Comparison of ENCODE assay signal across 8 cellular contexts in the genomic region with DNA sequence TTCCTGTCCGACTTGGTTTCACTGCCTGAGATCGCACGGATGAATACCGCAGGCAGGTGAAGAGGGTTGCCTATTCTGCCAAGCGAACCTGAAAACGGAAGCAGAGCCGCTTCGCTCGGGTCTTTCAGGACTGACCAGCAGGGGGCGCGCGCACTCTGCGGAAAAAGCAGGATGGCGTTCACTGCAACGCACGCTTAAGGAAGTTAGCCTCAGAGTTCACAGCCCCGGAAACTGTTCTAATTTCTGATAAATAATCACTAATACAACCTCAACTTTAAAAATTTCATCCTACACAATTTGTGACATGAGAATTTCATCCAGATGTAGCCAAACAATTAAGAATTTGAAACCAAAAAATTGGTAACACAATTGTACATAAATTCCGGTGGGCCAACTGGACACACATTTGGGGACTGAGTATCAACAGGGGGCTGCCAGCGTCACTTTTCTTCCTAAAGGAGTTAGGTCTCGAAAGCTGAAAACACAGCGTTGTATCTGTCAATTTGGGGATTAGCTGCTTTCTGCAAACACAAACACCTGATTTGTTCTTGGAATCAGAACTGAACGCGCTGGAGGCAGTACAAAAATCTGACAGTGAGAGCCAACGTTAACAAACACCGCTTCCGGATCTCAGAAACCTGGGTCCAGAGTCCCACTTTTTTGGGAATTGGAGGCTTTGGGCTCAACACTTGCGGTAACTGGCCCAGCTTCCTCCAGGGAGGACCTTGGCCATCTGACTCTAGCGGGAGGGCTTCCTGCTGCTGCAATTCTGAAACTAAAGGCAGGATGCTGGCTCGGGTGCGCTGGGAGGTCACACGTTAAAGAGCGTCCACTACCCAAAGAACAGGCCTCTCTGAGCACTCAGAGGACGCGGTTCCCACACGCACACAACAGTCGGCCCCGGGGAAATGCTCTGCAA. TPM values are rescaled to one million over a fixed set of nuclear protein-coding genes. Genes with fewer than 3 reads are reported as not detected.
DNase-seq lines count a peak whose midpoint lies in the region; ATAC-seq and TF ChIP-seq lines count a peak whose summit lies in the region.

No MANE protein-coding gene starts in this region.

- CTCF ChIA-PET in Panc1 (lab: Charles Lee), result interaction anchor here (0.7 to 1.4 kb wide), 5 partner anchors 190 to 265 kb away, joined by 3 to 4 read pairs (median 4); no protein-coding TSS in a partner anchor

- DNase-seq in CD4-positive, CD25-positive, alpha-beta regulatory T cell, result peak; percentile 74 to 85 (median 83)
- DNase-seq in Panc1 (ENCODE audit: low read depth, low spot score), result no peak
- DNase-seq in activated T-cell treated with anti-CD3 and anti-CD28 coated beads, Interleukin-2, amount 50 U/mL, for 48 hours, result peak; percentile 93 to 95
- peak; percentile 71 for DNase-seq in fibroblast of gingiva (ENCODE audit: low read depth)
- peak; percentile 82 for DNase-seq in stimulated activated naive CD4-positive, alpha-beta T cell treated with Interleukin-2 at 50 U/mL for 16 hours (lab: John Stamatoyannopoulos, UW)

- H3K27me3 ChIP-seq in CD4-positive, CD25-positive, alpha-beta regulatory T cell (ENCODE audit: control insufficient read depth, insufficient read depth, low read length), result no peaks in the 10 kb centered on the region
- H3K27me3 ChIP-seq in HUES48 (ENCODE audit: control insufficient read depth, insufficient read depth, low read length) (peaks cover 7% of the 10 kb centered on the region; the same call in 1 of the 2 replicates), Panc1 (ENCODE audit: control insufficient read depth, insufficient read depth, low read length) (no peaks in the 10 kb centered on the region)

- H3K4me1 Mint-ChIP-seq in CD4-positive, CD25-positive, alpha-beta regulatory T cell, result peaks cover 7 to 20% (median 12%) of the 10 kb centered on the region in 4 donors
- H3K4me1 Mint-ChIP-seq in nephron, result peaks cover 42% of the 10 kb centered on the region

- peaks cover 10% of the 10 kb centered on the region for H3K4me1 ChIP-seq in CD4-positive, CD25-positive, alpha-beta regulatory T cell (ENCODE audit: control insufficient read depth, insufficient read depth, low read length, poor library complexity, severe bottlenecking)
- H3K4me1 ChIP-seq in HUES48 (ENCODE audit: control insufficient read depth, insufficient read depth, low read length) (peaks cover 26% of the 10 kb centered on the region), Panc1 (ENCODE audit: control insufficient read depth, insufficient read depth, low read length) (peaks cover 45% of the 10 kb centered on the region)

- peaks cover 14% of the 10 kb centered on the region for H3K27me3 Mint-ChIP-seq in CD4-positive, CD25-positive, alpha-beta regulatory T cell
- peaks cover 12% of the 10 kb centered on the region for H3K27me3 Mint-ChIP-seq in nephron (ENCODE audit: low read depth)

- TF ChIP-seq CTCF in Panc1 (IDR thresholded peaks at IDR 0.05), result peak; percentile 95
- peak; percentile 90 to 95 (median 92) for TF ChIP-seq CTCF in nephron (IDR thresholded peaks at IDR 0.05; ENCODE audit: unreplicated experiment in 3 of 3)

- H3K36me3 ChIP-seq in CD4-positive, CD25-positive, alpha-beta regulatory T cell (ENCODE audit: control insufficient read depth, insufficient read depth, low read length), result no peaks in the 10 kb centered on the region
- no peaks in the 10 kb centered on the region for H3K36me3 ChIP-seq in HUES48 (ENCODE audit: control insufficient read depth, insufficient read depth, low read length)
- no peaks in the 10 kb centered on the region for H3K36me3 ChIP-seq in Panc1 (ENCODE audit: control insufficient read depth, insufficient read depth, low read length)

- no TSS peak for BruUV-seq in Panc1 (replicated peaks; lab: Mats Ljungman, UMichigan)

- H3K4me3 ChIP-seq in CD4-positive, CD25-positive, alpha-beta regulatory T cell (ENCODE audit: low read depth, low read length), result peak overlapping the region; percentile 68
- H3K4me3 ChIP-seq in HUES48 (ENCODE audit: low read depth, low read length), result peak overlapping the region; percentile 46
- H3K4me3 ChIP-seq in Panc1 (ENCODE audit: low read depth in 2 of 2, low read length in 2 of 2), result peak overlapping the region; percentile 21 to 51

- ATAC-seq in CD4-positive, CD25-positive, alpha-beta regulatory T cell (ENCODE audit: low read depth in 2 of 2), result peak; percentile 83 to 86
- ATAC-seq in GM19397 (IDR thresholded peaks at IDR 0.05; ENCODE audit: unreplicated experiment), result peak; percentile 49
- ATAC-seq in Panc1, result peak; percentile 80

- in situ Hi-C loops in Panc1 (cut with HindIII; ENCODE audit: low pct_unique_long_range_greater_than_20kb, low sequenced_read_pairs), result no loop called here

- no peaks in the 10 kb centered on the region for H3K36me3 Mint-ChIP-seq in CD4-positive, CD25-positive, alpha-beta regulatory T cell
- no peaks in the 10 kb centered on the region for H3K36me3 Mint-ChIP-seq in nephron (ENCODE audit: low read depth)

- H3K4me3 Mint-ChIP-seq in CD4-positive, CD25-positive, alpha-beta regulatory T cell, result peak overlapping the region; percentile 65 to 76 (median 74)
- peak overlapping the region in 2 of 3 experiments; percentile 3 to 51 for H3K4me3 Mint-ChIP-seq in nephron

- H3K9ac ChIP-seq in HUES48 (ENCODE audit: low read depth, low read length), result no peak overlapping the region

- peak overlapping the region in 2 of 3 donors; percentile 32 to 59 for H3K27ac Mint-ChIP-seq in CD4-positive, CD25-positive, alpha-beta regulatory T cell
- peak overlapping the region; percentile 40 to 87 (median 70) for H3K27ac Mint-ChIP-seq in nephron

- no peaks in the 10 kb centered on the region for H3K9me3 ChIP-seq in CD4-positive, CD25-positive, alpha-beta regulatory T cell (ENCODE audit: control insufficient read depth in 2 of 2, low read length in 2 of 2)
- H3K9me3 ChIP-seq in HUES48 (ENCODE audit: control insufficient read depth, insufficient read depth, low read length), result no peaks in the 10 kb centered on the region
- H3K9me3 ChIP-seq in Panc1 (ENCODE audit: control insufficient read depth, insufficient read depth, low read depth, low read length), result no peaks in the 10 kb centered on the region

- POLR2A ChIA-PET in Panc1 (lab: Charles Lee), result interaction anchor here (0.7 to 0.9 kb wide), 2 partner anchors 25 to 279 kb away, joined by 3 to 7 read pairs; a partner anchor contains a TSS

- no peaks in the 10 kb centered on the region for H3K9me3 Mint-ChIP-seq in CD4-positive, CD25-positive, alpha-beta regulatory T cell
- no peaks in the 10 kb centered on the region for H3K9me3 Mint-ChIP-seq in nephron

- intact Hi-C loops in Panc1 (cut with micrococcal nuclease; ENCODE audit: unreplicated experiment), result loop anchor here (1.0 to 5.0 kb wide), 5 partner anchors 144 to 265 kb away; no protein-coding TSS in a partner anchor

- H3K27ac ChIP-seq in CD4-positive, CD25-positive, alpha-beta regulatory T cell (ENCODE audit: insufficient read depth, low read length, poor library complexity, severe bottlenecking), result no peak overlapping the region
- H3K27ac ChIP-seq in HUES48 (ENCODE audit: low read depth, low read length) (no peak overlapping the region), Panc1 (ENCODE audit: low read length) (peak overlapping the region; percentile 90)

RNA-seq across cellular contexts. Expression of a gene that starts 8.8 kb away (rescaled TPM):
- total RNA-seq in CD4-positive, CD25-positive, alpha-beta regulatory T cell, result 1.1 TPM
- not detected for polyA plus RNA-seq in CD4-positive, CD25-positive, alpha-beta regulatory T cell
- 36.2 TPM for total RNA-seq in Panc1 (2021; ENCODE audit: unreplicated experiment)
- polyA plus RNA-seq in Panc1 (2012; ENCODE audit: insufficient read length), result 29.3 TPM

Comparison
In these comparisons a context has a peak if more than half of its experiments do, and no peak if none do; other contexts are left out.
1. RNA of a gene that starts 8.8 kb away (total RNA-seq): 36.2 TPM in Panc1 (single experiment); 1.1 TPM in CD4-positive, CD25-positive, alpha-beta regulatory T cell (single experiment); every median in the first group is over 10 times any median in the second.
2. Peak in every context shown above with its lines, with median percentiles within 50 percentile points of each other: ATAC-seq and H3K4me3 ChIP-seq.